In the genomic region with DNA sequence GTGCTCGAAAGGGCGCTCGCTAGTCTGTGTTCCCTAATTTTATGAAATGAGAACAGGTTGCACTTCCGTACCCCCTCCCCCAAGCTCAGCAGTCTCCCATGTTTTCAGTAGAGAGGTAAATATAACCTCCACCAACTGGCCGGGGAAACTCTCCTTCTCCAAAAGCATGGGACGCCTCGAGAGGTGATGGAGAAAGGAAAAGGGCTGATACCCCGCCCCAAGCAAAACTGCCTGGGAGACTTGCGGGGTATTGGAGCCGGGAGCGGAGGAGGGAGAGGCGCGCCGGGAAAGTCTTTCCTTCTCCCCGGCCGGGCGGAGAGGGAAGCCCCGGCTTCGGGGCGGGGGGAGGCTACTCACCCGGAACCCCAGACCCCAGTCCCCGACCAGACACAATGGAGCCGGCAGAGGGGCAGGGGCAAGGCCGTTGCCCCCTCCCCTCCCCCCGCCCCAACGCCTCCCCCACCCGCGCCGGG, we compare ENCODE assay signal across 8 cellular contexts. TPM values are rescaled to one million over a fixed set of nuclear protein-coding genes. Genes with fewer than 3 reads are reported as not detected.
DNase-seq lines count a peak whose midpoint lies in the region; ATAC-seq and TF ChIP-seq lines count a peak whose summit lies in the region.

No MANE protein-coding gene starts in this region.

- DNase-seq in NCI-H82 (lab: John Stamatoyannopoulos, UW) (peak; percentile 67), NCI-H82 treated with DMSO at 0.1 percent for 48 hours (lab: John Stamatoyannopoulos, UW; ENCODE audit: unreplicated experiment) (no peak), HFF-Myc (ENCODE audit: extremely low read depth, low read depth) (no peak), NCI-H1105 treated with DMSO at 0.1 percent for 48 hours (lab: John Stamatoyannopoulos, UW) (peak; percentile 88), foreskin keratinocyte (peak in 1 of 2 donors; percentile 25), neural crest cell (ENCODE audit: low read depth, low spot score) (peak; percentile 26)
- peak; percentile 31 for DNase-seq in activated CD8-positive, alpha-beta T cell treated with anti-CD3 and anti-CD28 coated beads, Interleukin-2, amount 10 ng/mL, durations not matched to agents 7 days and 5 days

- POLR2A ChIA-PET in activated CD8-positive, alpha-beta T cell treated with anti-CD3 and anti-CD28 coated beads, Interleukin-2, amount 10 ng/mL, durations not matched to agents 7 days and 5 days (lab: Charles Lee), result interaction anchor here (0.8 to 0.9 kb wide), 2 partner anchors 186 to 429 kb away, joined by 3 read pairs; no protein-coding TSS in a partner anchor

- TF ChIP-seq CTCF in HFF-Myc (IDR thresholded peaks at IDR 0.05; ENCODE audit: low read depth, low read length, missing control alignments) (no peak), foreskin keratinocyte (conservative IDR thresholded peaks at IDR 0.05) (no peak), neural crest cell (conservative IDR thresholded peaks at IDR 0.05) (no peak)

- CTCF ChIA-PET in activated CD8-positive, alpha-beta T cell treated with anti-CD3 and anti-CD28 coated beads, Interleukin-2, amount 10 ng/mL, durations not matched to agents 7 days and 5 days (lab: Charles Lee), result interaction anchor here (1.0 to 2.1 kb wide), 3 partner anchors 10 to 18 kb away, joined by 3 to 9 read pairs (median 5); no protein-coding TSS in a partner anchor

- H3K4me1 Mint-ChIP-seq in activated CD8-positive, alpha-beta T cell treated with anti-CD3 and anti-CD28 coated beads, Interleukin-2, amount 10 ng/mL, durations not matched to agents 7 days and 5 days (ENCODE audit: low read depth), result peaks cover 46% of the 10 kb centered on the region
- H3K4me1 Mint-ChIP-seq in neural crest cell, result peaks cover 32% of the 10 kb centered on the region

- peaks cover 12% of the 10 kb centered on the region for H3K4me1 ChIP-seq in foreskin keratinocyte

- peak overlapping the region; percentile 67 for H3K27ac ChIP-seq in foreskin keratinocyte

- no peaks in the 10 kb centered on the region for H3K27me3 Mint-ChIP-seq in activated CD8-positive, alpha-beta T cell treated with anti-CD3 and anti-CD28 coated beads, Interleukin-2, amount 10 ng/mL, durations not matched to agents 7 days and 5 days (ENCODE audit: low read depth)
- H3K27me3 Mint-ChIP-seq in neural crest cell (ENCODE audit: low read depth), result no peaks in the 10 kb centered on the region

- H3K27ac Mint-ChIP-seq in activated CD8-positive, alpha-beta T cell treated with anti-CD3 and anti-CD28 coated beads, Interleukin-2, amount 10 ng/mL, durations not matched to agents 7 days and 5 days, result peak overlapping the region; percentile 79
- H3K27ac Mint-ChIP-seq in neural crest cell (ENCODE audit: unreplicated experiment), result peak overlapping the region; percentile 24

- no peaks in the 10 kb centered on the region for H3K27me3 ChIP-seq in foreskin keratinocyte

- peaks cover 1% of the 10 kb centered on the region for H3K36me3 Mint-ChIP-seq in activated CD8-positive, alpha-beta T cell treated with anti-CD3 and anti-CD28 coated beads, Interleukin-2, amount 10 ng/mL, durations not matched to agents 7 days and 5 days (ENCODE audit: low read depth)
- peaks cover 3% of the 10 kb centered on the region for H3K36me3 Mint-ChIP-seq in neural crest cell (ENCODE audit: low read depth)

- H3K4me3 Mint-ChIP-seq in activated CD8-positive, alpha-beta T cell treated with anti-CD3 and anti-CD28 coated beads, Interleukin-2, amount 10 ng/mL, durations not matched to agents 7 days and 5 days, result peak overlapping the region; percentile 84
- H3K4me3 Mint-ChIP-seq in neural crest cell, result peak overlapping the region; percentile 94

- H3K9me3 Mint-ChIP-seq in activated CD8-positive, alpha-beta T cell treated with anti-CD3 and anti-CD28 coated beads, Interleukin-2, amount 10 ng/mL, durations not matched to agents 7 days and 5 days (ENCODE audit: insufficient read depth), result no peaks in the 10 kb centered on the region
- no peaks in the 10 kb centered on the region for H3K9me3 Mint-ChIP-seq in neural crest cell

- peak overlapping the region; percentile 88 for H3K4me3 ChIP-seq in HFF-Myc (replicated peaks; ENCODE audit: low read depth, low read length)

- no peak for ATAC-seq in activated CD8-positive, alpha-beta T cell treated with anti-CD3 and anti-CD28 coated beads, Interleukin-2, amount 10 ng/mL, durations not matched to agents 7 days and 5 days
- ATAC-seq in foreskin keratinocyte (peak; percentile 36), GM18870 (IDR thresholded peaks at IDR 0.05; ENCODE audit: unreplicated experiment) (no peak)

RNA-seq across cellular contexts. Expression of gene DCUN1D1, which starts 0.6 kb away (rescaled TPM):
- total RNA-seq in activated CD8-positive, alpha-beta T cell treated with anti-CD3 and anti-CD28 coated beads, Interleukin-2, amount 10 ng/mL, durations not matched to agents 7 days and 5 days, result 10 to 100 TPM; 80.8 to 84.5 TPM
- total RNA-seq in foreskin keratinocyte (28.7 and 30.9 TPM in 2 replicates), neural crest cell (48.3 and 57.6 TPM in 2 replicates)
- 7.6 and 9.0 TPM in 2 replicates for polyA plus RNA-seq in foreskin keratinocyte

Comparison
In these comparisons a context has a peak if more than half of its experiments do, and no peak if none do; other contexts are left out.
1. DNase-seq: peak in NCI-H82 (single experiment), NCI-H1105 treated with DMSO at 0.1 percent for 48 hours (single experiment), activated CD8-positive, alpha-beta T cell treated with anti-CD3 and anti-CD28 coated beads, Interleukin-2, amount 10 ng/mL, durations not matched to agents 7 days and 5 days (single experiment) and neural crest cell (single experiment); none in NCI-H82 treated with DMSO at 0.1 percent for 48 hours (single experiment) and HFF-Myc (single experiment).